17 cellular contexts compared by ENCODE assay signal in genomic region chr18:55228191-55228590, GRCh38.
DNase-seq lines count a peak whose midpoint lies in the region; ATAC-seq, FAIRE-seq and TF ChIP-seq lines count a peak whose summit lies in the region.
"Had no signal": no experiment of that assay in that cellular context is flagged by ENCODE, and none has a peak within 500 bp of the region (broad histone marks: within the 10 kb centered on the region; RNA-seq: fewer than 3 reads in every experiment).

No MANE protein-coding gene starts in this region.

- H3K9me3 ChIP-seq in A549: no peaks in the 10 kb centered on the region
- H3K9me3 ChIP-seq in H9 (ENCODE audit: control insufficient read depth, low read depth, low read length): no peaks in the 10 kb centered on the region
- no peaks in the 10 kb centered on the region for H3K9me3 ChIP-seq in muscle layer of duodenum (ENCODE audit: control insufficient read depth in 1 of 2, low read length in 2 of 2)
- no peaks in the 10 kb centered on the region for H3K9me3 ChIP-seq in body of pancreas
- H3K9me3 ChIP-seq: neutrophil, SJCRH30, upper lobe of right lung had no signal

- FAIRE-seq in A549 (lab: Jason Lieb, UNC): no peak

- WGBS in A549 (ENCODE audit: missing lambda C conversion rate): 28% methylated on average over 6 of the region's 6 CpGs
- WGBS in H9 (ENCODE audit: extremely low coverage, insufficient read length, low lambda C conversion rate): no CpG with 5 or more reads among the region's 6 CpGs
- WGBS in body of pancreas, 2 donors: 82 to 89% methylated on average over 6 of the region's 6 CpGs

- H2BK20ac ChIP-seq in H9 (ENCODE audit: low read depth, low read length, poor library complexity, severe bottlenecking): no peak overlapping the region

- no peaks in the 10 kb centered on the region for H3K79me2 ChIP-seq in H9 (ENCODE audit: insufficient read depth, low read length)

- H2AFZ ChIP-seq in H9 (ENCODE audit: low read length): no peak overlapping the region

- TF ChIP-seq EP300 in A549 (IDR thresholded peaks at IDR 0.05): no peak

- H2BK120ac ChIP-seq in H9 (ENCODE audit: low read depth, low read length, poor library complexity, severe bottlenecking): no peak overlapping the region

- H3K27me3 ChIP-seq in H9 (ENCODE audit: insufficient read depth, low read length): no peaks in the 10 kb centered on the region
- H3K27me3 ChIP-seq in muscle layer of duodenum (ENCODE audit: low read depth, low read length): no peaks in the 10 kb centered on the region
- no peaks in the 10 kb centered on the region for H3K27me3 ChIP-seq in body of pancreas
- H3K27me3 ChIP-seq: neutrophil, SJCRH30, upper lobe of right lung had no signal

- no peak overlapping the region for H2BK5ac ChIP-seq in H9 (ENCODE audit: insufficient read length, low read length)

- no peak overlapping the region for H3K18ac ChIP-seq in H9 (ENCODE audit: insufficient read length, low read depth, low read length)

- H2BK12ac ChIP-seq in H9 (ENCODE audit: insufficient read length, low read depth, low read length): no peak overlapping the region

- 0 out of 5 replicates have a peak, but pooled peaks of 1 of the 2 experiments have one; percentile 10 for TF ChIP-seq RAD21 in A549 (conservative IDR thresholded peaks at IDR 0.05 in 1 of 2, IDR thresholded peaks at IDR 0.05 in 1 of 2)

- no peak for TF ChIP-seq CTCF in A549 (IDR thresholded peaks at IDR 0.05)
- TF ChIP-seq CTCF in H9 (conservative IDR thresholded peaks at IDR 0.05): 0 out of 3 replicates have a peak, but pooled peaks have one; percentile 7
- no peak for TF ChIP-seq CTCF in brain (conservative IDR thresholded peaks at IDR 0.05)
- TF ChIP-seq CTCF in body of pancreas (IDR thresholded peaks at IDR 0.05): no peak

- H3K36me3 ChIP-seq in muscle layer of duodenum (ENCODE audit: control insufficient read depth in 1 of 2, insufficient read depth in 2 of 2, low read length in 2 of 2) (peaks cover 13 to 16% of the 10 kb centered on the region in 2 donors), body of pancreas (replicated peaks in 1 of 2; ENCODE audit: insufficient read depth in 1 of 2, low read depth in 2 of 2) (no peaks in the 10 kb centered on the region)
- H3K36me3 ChIP-seq: neutrophil, WERI-Rb-1 had no signal

- H3K9me3 Mint-ChIP-seq in H9 (no peaks in the 10 kb centered on the region), brain (no peaks in the 10 kb centered on the region)

- H4K20me1 ChIP-seq in H9 (ENCODE audit: control insufficient read depth, insufficient read depth, insufficient read length): no peaks in the 10 kb centered on the region

- peak; percentile 39 to 66; a peak in 5 of 6 replicates for ATAC-seq in A549
- no peak for ATAC-seq in body of pancreas

- H3K23ac ChIP-seq in H9 (ENCODE audit: insufficient read length, low read depth, low read length): no peak overlapping the region

- H3T11ph ChIP-seq in H9 (ENCODE audit: low read length): no peak overlapping the region

- no peaks in the 10 kb centered on the region for H3K23me2 ChIP-seq in H9 (ENCODE audit: insufficient read length, low read depth, low read length, poor library complexity, severe bottlenecking)

- H3K4me1 Mint-ChIP-seq in H9 (peaks cover 12 to 16% of the 10 kb centered on the region in 2 experiments), brain (peaks cover 49% of the 10 kb centered on the region)

- peak overlapping the region in 2 of 3 experiments; percentile 44 to 95; a peak in 5 of 7 replicates for H3K27ac Mint-ChIP-seq in H9
- peak overlapping the region in 4 of 5 experiments; percentile 7 to 80 (median 34) for H3K27ac Mint-ChIP-seq in brain

- H3K4me1 ChIP-seq in A549 (peaks cover 11% of the 10 kb centered on the region; the same call in 2 of the 3 replicates), H9 (ENCODE audit: insufficient read depth, low read length) (no peaks in the 10 kb centered on the region), muscle layer of duodenum (ENCODE audit: control insufficient read depth in 1 of 2, insufficient read depth in 2 of 2, low read length in 2 of 2) (peaks cover 0 to 14% of the 10 kb centered on the region in 2 donors), body of pancreas (no peaks in the 10 kb centered on the region)
- H3K4me1 ChIP-seq: SJCRH30 had no signal

- intact Hi-C loops in body of pancreas (cut with DNase I): no loop called here

- no peak overlapping the region for H3K14ac ChIP-seq in H9 (ENCODE audit: insufficient read depth, low read length)

- H3K4ac ChIP-seq in H9 (ENCODE audit: low read depth, low read length): no peak overlapping the region

- no peaks in the 10 kb centered on the region for H3K27me3 Mint-ChIP-seq in H9 (ENCODE audit: low read depth)
- H3K27me3 Mint-ChIP-seq in brain: no peaks in the 10 kb centered on the region

- no peak overlapping the region for H4K91ac ChIP-seq in H9 (ENCODE audit: insufficient read length, low read depth, low read length)

- POLR2A ChIA-PET in A549 (lab: Yijun Ruan, JAX): no interaction called here

- no peak overlapping the region for H3K56ac ChIP-seq in H9 (ENCODE audit: insufficient read length, low read depth, low read length)

- TF ChIP-seq POLR2A in A549 (IDR thresholded peaks at IDR 0.05; ENCODE audit: low read length) (no peak), body of pancreas (IDR thresholded peaks at IDR 0.05) (no peak)

- no peak overlapping the region for H4K8ac ChIP-seq in H9 (replicated peaks; ENCODE audit: insufficient read length, low read depth, low read length)

- no peak overlapping the region for H3K9ac ChIP-seq in H9 (ENCODE audit: extremely low read depth, insufficient read length, low read length)

- H2AK5ac ChIP-seq in H9 (ENCODE audit: insufficient read length, low read length): no peak overlapping the region

- H3K4me2 ChIP-seq in A549 (peak overlapping the region; percentile 73), H9 (ENCODE audit: insufficient read depth, insufficient read length, low read length) (no peak overlapping the region)

- H3K27ac ChIP-seq in A549: peak overlapping the region; percentile 53 to 74; a peak in 4 of 6 replicates
- no peak overlapping the region for H3K27ac ChIP-seq in H9 (ENCODE audit: insufficient read length, low read depth, low read length)
- H3K27ac ChIP-seq in muscle layer of duodenum (ENCODE audit: low read length): peak overlapping the region; percentile 25
- no peak overlapping the region for H3K27ac ChIP-seq in body of pancreas
- H3K27ac ChIP-seq: neutrophil, SJCRH30, upper lobe of right lung, WERI-Rb-1 had no signal

- no peak overlapping the region for H2BK15ac ChIP-seq in H9 (ENCODE audit: low read depth, low read length)

- DNase-seq in A549 (ENCODE audit: low read depth in 1 of 2, low spot score in 1 of 2) (peak in 1 of 2 experiments; percentile 36), H9 (no peak), NCI-H2171 (lab: John Stamatoyannopoulos, UW) (no peak), Kasumi-1 (lab: John Stamatoyannopoulos, UW) (no peak), CD1c-positive myeloid dendritic cell (ENCODE audit: extremely low spot score) (no peak), body of pancreas (no peak)
- DNase-seq: activated CD8-positive, alpha-beta memory T cell treated with anti-CD3 and anti-CD28 coated beads, Interleukin-2, amount 50 U/mL, for 48 hours; foreskin melanocyte; kidney glomerular epithelial cell; NCI-H1436 treated with DMSO at 0.1 percent for 48 hours; SJCRH30; stimulated activated CD4-positive, alpha-beta T cell treated with anti-CD3 and anti-CD28 coated beads, Interleukin-12 subunit alpha, Interleukin-12 subunit beta, amount 100 ng/mL, for 4 hours; WERI-Rb-1 had no signal

- CTCF ChIA-PET in A549 (lab: Yijun Ruan, JAX): interaction anchor here (0.9 to 1.0 kb wide), 2 partner anchors 245 to 549 kb away, joined by 3 read pairs; no protein-coding TSS in a partner anchor

- H3K79me1 ChIP-seq in H9 (ENCODE audit: insufficient read depth, low read depth, low read length, poor library complexity, severe bottlenecking): no peaks in the 10 kb centered on the region

- no peak overlapping the region for H3K4me3 ChIP-seq in A549
- H3K4me3 ChIP-seq in muscle layer of duodenum (ENCODE audit: low read depth in 1 of 2, low read length in 2 of 2): no peak overlapping the region
- H3K4me3 ChIP-seq in body of pancreas: no peak overlapping the region
- H3K4me3 ChIP-seq: SJCRH30, upper lobe of right lung had no signal

- H3K4me3 Mint-ChIP-seq in H9: no peak overlapping the region
- no peak overlapping the region for H3K4me3 Mint-ChIP-seq in brain

- no peak overlapping the region for H4K5ac ChIP-seq in H9 (ENCODE audit: insufficient read length, low read depth, low read length)

- H3K36me3 Mint-ChIP-seq in H9 (ENCODE audit: insufficient read depth in 1 of 3, low read depth in 3 of 3): peaks cover 31 to 73% (median 67%) of the 10 kb centered on the region in 3 experiments; a peak in 6 of 7 replicates
- H3K36me3 Mint-ChIP-seq in brain: peaks cover 76% of the 10 kb centered on the region

TF ChIP-seq in A549, 52 proteins besides CTCF, POLR2A, EP300 and RAD21:
- TF ChIP-seq SMC3 (IDR thresholded peaks at IDR 0.05) (0 out of 3 replicates have a peak, but pooled peaks have one; percentile 7), HOXA7 (CRISPR knock-in tag; IDR thresholded peaks at IDR 0.05) (no peak)

Comparison
In these comparisons a context has a peak if more than half of its experiments do, and no peak if none do; other contexts are left out.
1. H3K27ac ChIP-seq: peak in A549 (2 of 2) and muscle layer of duodenum (single experiment); none in H9 (single experiment) and body of pancreas (0 of 4).